ENCODE assay signal across 23 cellular contexts in genomic region chr6:10375391-10375969, GRCh38. TPM values are rescaled to one million over a fixed set of nuclear protein-coding genes. Genes with fewer than 3 reads are reported as not detected.
"Had no signal": no experiment of that assay in that cellular context is flagged by ENCODE, and none has a peak within 500 bp of the region (broad histone marks: within the 10 kb centered on the region; RNA-seq: fewer than 3 reads in every experiment).

No MANE protein-coding gene starts in this region.

- H3K4me1 Mint-ChIP-seq: activated B cell treated with CpG ODN at 0.5 μM for 24 hours; activated CD4-positive, alpha-beta memory T cell treated with anti-CD3 and anti-CD28 coated beads, Interleukin-2, amount 10 ng/mL, durations not matched to agents 7 days and 5 days; central memory CD8-positive, alpha-beta T cell; naive thymus-derived CD4-positive, alpha-beta T cell; T-cell had no signal

- H3K4me3 ChIP-seq: colonic mucosa, gastrocnemius medialis, heart left ventricle, left lung, thyroid gland had no signal

- H3K4me1 ChIP-seq: colonic mucosa, gastrocnemius medialis, heart left ventricle, left lung, thyroid gland had no signal

- H3K36me3 ChIP-seq: brain microvascular endothelial cell, colonic mucosa, gastrocnemius medialis, heart left ventricle, left lung, thyroid gland had no signal

- ATAC-seq: gastrocnemius medialis; heart left ventricle; left lung; naive thymus-derived CD4-positive, alpha-beta T cell; T-cell had no signal

- DNase-seq: activated B cell treated with CpG ODN at 0.5 μM for 24 hours; activated CD4-positive, alpha-beta memory T cell treated with anti-CD3 and anti-CD28 coated beads, Interleukin-2, amount 10 ng/mL, durations not matched to agents 7 days and 5 days; activated CD4-positive, alpha-beta T cell treated with anti-CD3 and anti-CD28 coated beads for 48 hours; activated naive CD4-positive, alpha-beta T cell treated with Interleukin-2 at 50 U/mL for 16 hours; activated T-cell treated with anti-CD3 and anti-CD28 coated beads, Interleukin-2, amount 50 U/mL, for 24 hours; anterior cingulate cortex; brain microvascular endothelial cell; colonic mucosa; erythroblast; gastrocnemius medialis; heart left ventricle; left lung; mammary epithelial cell; naive thymus-derived CD4-positive, alpha-beta T cell; stimulated activated CD4-positive, alpha-beta T cell treated with anti-CD3 and anti-CD28 coated beads, Interleukin-12 subunit alpha, Interleukin-12 subunit beta, amount 100 ng/mL, for 4 hours; stimulated activated CD4-positive, alpha-beta T cell treated with anti-CD3 and anti-CD28 coated beads, Interleukin-1b, Interleukin-23, amount 100 ng/mL, for 48 hours; stimulated activated CD8-positive, alpha-beta memory T cell treated with anti-CD3 and anti-CD28 coated beads, Interleukin-4, amount 100 ng/mL, for 48 hours; stimulated activated naive CD4-positive, alpha-beta T cell; T-cell; thyroid gland had no signal

- H3K4me3 Mint-ChIP-seq: activated B cell treated with CpG ODN at 0.5 μM for 24 hours; activated CD4-positive, alpha-beta memory T cell treated with anti-CD3 and anti-CD28 coated beads, Interleukin-2, amount 10 ng/mL, durations not matched to agents 7 days and 5 days; activated T-cell treated with anti-CD3 and anti-CD28 coated beads, Interleukin-2, amount 50 U/mL, for 24 hours; central memory CD8-positive, alpha-beta T cell; naive thymus-derived CD4-positive, alpha-beta T cell; T-cell had no signal

- H3K27ac Mint-ChIP-seq: activated B cell treated with CpG ODN at 0.5 μM for 24 hours; activated CD4-positive, alpha-beta memory T cell treated with anti-CD3 and anti-CD28 coated beads, Interleukin-2, amount 10 ng/mL, durations not matched to agents 7 days and 5 days; activated T-cell treated with anti-CD3 and anti-CD28 coated beads, Interleukin-2, amount 50 U/mL, for 24 hours; activated T-helper 2 cell treated with anti-CD3 and anti-CD28 coated beads, Interferon-gamma antibody, Interleukin-2, Interleukin-4, amounts not matched to agents 10 μg/mL and 5 μg/mL and 100 μg/mL, durations not matched to agents 14 hours and 24 hours and 36 hours; naive thymus-derived CD4-positive, alpha-beta T cell; T-cell had no signal

- H3K27me3 ChIP-seq: brain microvascular endothelial cell, thyroid gland had no signal

- H3K9me3 ChIP-seq: colonic mucosa, gastrocnemius medialis, heart left ventricle, left lung, thyroid gland had no signal

- H3K36me3 Mint-ChIP-seq: naive thymus-derived CD4-positive, alpha-beta T cell; T-cell had no signal

- H3K27ac ChIP-seq: brain microvascular endothelial cell, colonic mucosa, gastrocnemius medialis, heart left ventricle, left lung, thyroid gland had no signal

- H3K9me3 Mint-ChIP-seq: activated B cell treated with CpG ODN at 0.5 μM for 24 hours; activated CD4-positive, alpha-beta memory T cell treated with anti-CD3 and anti-CD28 coated beads, Interleukin-2, amount 10 ng/mL, durations not matched to agents 7 days and 5 days; activated T-cell treated with anti-CD3 and anti-CD28 coated beads, Interleukin-2, amount 50 U/mL, for 24 hours; activated T-helper 2 cell treated with anti-CD3 and anti-CD28 coated beads, Interferon-gamma antibody, Interleukin-2, Interleukin-4, amounts not matched to agents 10 μg/mL and 5 μg/mL and 100 μg/mL, durations not matched to agents 14 hours and 24 hours and 36 hours; central memory CD8-positive, alpha-beta T cell; T-cell had no signal

RNA-seq across cellular contexts. Expression of gene TFAP2A, which starts 39.4 kb away (rescaled TPM):
- total RNA-seq: activated B cell treated with CpG ODN at 0.5 μM for 24 hours; gastrocnemius medialis; mononuclear cell; naive thymus-derived CD4-positive, alpha-beta T cell had no signal
- polyA plus RNA-seq: naive thymus-derived CD4-positive, alpha-beta T cell had no signal
